1 cellular context compared by ENCODE assay signal in genomic region chr1:248631354-248632041, GRCh38.
TF ChIP-seq lines count a peak whose summit lies in the region.

No MANE protein-coding gene starts in this region.

TF ChIP-seq in A549, 52 proteins besides CTCF, POLR2A, EP300 and RAD21:
- TF ChIP-seq NR3C1 (IDR thresholded peaks at IDR 0.05): no peak
- no peak for TF ChIP-seq MYC (IDR thresholded peaks at IDR 0.05; ENCODE audit: borderline replicate concordance, low read length)
- TF ChIP-seq CEBPB (IDR thresholded peaks at IDR 0.05): 0 out of 4 replicates have a peak, but pooled peaks of 1 of the 2 experiments have one; percentile 4
- TF ChIP-seq ZC3H11A (IDR thresholded peaks at IDR 0.05): no peak
- no peak for TF ChIP-seq FOXS1 (CRISPR knock-in tag; IDR thresholded peaks at IDR 0.05)
- TF ChIP-seq HOXB13 (CRISPR knock-in tag; IDR thresholded peaks at IDR 0.05; ENCODE audit: low read depth): no peak
- no peak for TF ChIP-seq FOSL2 (IDR thresholded peaks at IDR 0.05)
- 0 out of 2 replicates have a peak, but pooled peaks have one; percentile 22 for TF ChIP-seq FOSL2 (CRISPR knock-in tag; IDR thresholded peaks at IDR 0.05)
- TF ChIP-seq E2F6 (IDR thresholded peaks at IDR 0.05; ENCODE audit: borderline replicate concordance, low read depth): no peak
- no peak for TF ChIP-seq EHF (CRISPR knock-in tag; IDR thresholded peaks at IDR 0.05)
- no peak for TF ChIP-seq RARB (CRISPR knock-in tag; IDR thresholded peaks at IDR 0.05)
- no peak for TF ChIP-seq MAZ (IDR thresholded peaks at IDR 0.05; ENCODE audit: borderline replicate concordance, low read depth, low read length)
